Comparison of ENCODE assay signal across 10 cellular contexts in the genomic region with DNA sequence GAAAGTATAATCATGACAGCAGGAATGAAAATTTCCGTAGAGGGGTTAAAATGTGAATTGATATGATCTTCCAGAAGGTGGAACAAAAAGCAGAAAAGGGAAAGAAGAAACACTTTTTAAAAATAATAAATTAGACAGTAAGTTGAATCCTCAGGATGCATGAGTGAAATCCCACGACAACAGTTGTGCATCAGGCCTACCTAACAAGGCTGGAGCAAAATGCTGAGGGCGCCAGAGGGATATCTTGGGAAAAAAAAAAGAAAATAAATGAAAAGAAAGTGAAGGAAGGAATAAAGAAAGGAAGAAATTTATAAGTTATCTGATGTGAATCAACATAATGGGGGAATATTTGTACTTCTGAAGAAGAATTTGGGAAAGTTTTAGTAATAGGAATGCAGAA. TPM values are rescaled to one million over a fixed set of nuclear protein-coding genes. Genes with fewer than 3 reads are reported as not detected.
DNase-seq lines count a peak whose midpoint lies in the region; ATAC-seq and TF ChIP-seq lines count a peak whose summit lies in the region.
"Had no signal": no experiment of that assay in that cellular context is flagged by ENCODE, and none has a peak within 500 bp of the region (broad histone marks: within the 10 kb centered on the region; RNA-seq: fewer than 3 reads in every experiment).

No MANE protein-coding gene starts in this region.

- no peaks in the 10 kb centered on the region for H3K36me3 Mint-ChIP-seq in activated T-cell treated with anti-CD3 and anti-CD28 coated beads, Interleukin-2, amount 50 U/mL, for 4 hours (ENCODE audit: insufficient read depth)
- no peaks in the 10 kb centered on the region for H3K36me3 Mint-ChIP-seq in activated T-helper 17 cell treated with anti-CD3 and anti-CD28 coated beads, Interleukin-2, amount 50 U/mL, for 72 hours (ENCODE audit: low read depth)

- no peaks in the 10 kb centered on the region for H3K9me3 ChIP-seq in right lobe of liver
- H3K9me3 ChIP-seq in suprapubic skin, result no peaks in the 10 kb centered on the region

- peaks cover 17% of the 10 kb centered on the region for H3K4me1 Mint-ChIP-seq in activated T-cell treated with anti-CD3 and anti-CD28 coated beads, Interleukin-2, amount 50 U/mL, for 4 hours (ENCODE audit: low read depth)
- H3K4me1 Mint-ChIP-seq in activated T-helper 17 cell treated with anti-CD3 and anti-CD28 coated beads, Interleukin-2, amount 50 U/mL, for 72 hours, result peaks cover 25% of the 10 kb centered on the region

- H3K9me3 Mint-ChIP-seq in activated T-cell treated with anti-CD3 and anti-CD28 coated beads, Interleukin-2, amount 50 U/mL, for 4 hours, result no peaks in the 10 kb centered on the region
- H3K9me3 Mint-ChIP-seq in activated T-helper 17 cell treated with anti-CD3 and anti-CD28 coated beads, Interleukin-2, amount 50 U/mL, for 72 hours, result peaks cover 6% of the 10 kb centered on the region

- H3K36me3 ChIP-seq in right lobe of liver (no peaks in the 10 kb centered on the region), suprapubic skin (no peaks in the 10 kb centered on the region)

- intact Hi-C loops in right lobe of liver (cut with DNase I), result no loop called here

- no peaks in the 10 kb centered on the region for H3K27me3 Mint-ChIP-seq in activated T-cell treated with anti-CD3 and anti-CD28 coated beads, Interleukin-2, amount 50 U/mL, for 4 hours (ENCODE audit: low read depth)
- H3K27me3 Mint-ChIP-seq in activated T-helper 17 cell treated with anti-CD3 and anti-CD28 coated beads, Interleukin-2, amount 50 U/mL, for 72 hours, result no peaks in the 10 kb centered on the region

- H3K4me3 Mint-ChIP-seq in activated T-cell treated with anti-CD3 and anti-CD28 coated beads, Interleukin-2, amount 50 U/mL, for 4 hours, result peak overlapping the region; percentile 88
- peak overlapping the region; percentile 91 for H3K4me3 Mint-ChIP-seq in activated T-helper 17 cell treated with anti-CD3 and anti-CD28 coated beads, Interleukin-2, amount 50 U/mL, for 72 hours

- no peak for DNase-seq in activated T-cell treated with anti-CD3 and anti-CD28 coated beads, Interleukin-2, amount 50 U/mL, for 4 hours
- DNase-seq in activated T-cell treated with anti-CD3 and anti-CD28 coated beads for 4 hours (no peak), right lobe of liver (no peak), suprapubic skin (ENCODE audit: low spot score in 2 of 2) (no peak), NOMO-1 (lab: John Stamatoyannopoulos, UW; ENCODE audit: unreplicated experiment in 2 of 2) (no peak), KG1 (lab: John Stamatoyannopoulos, UW) (no peak)

- H3K27me3 ChIP-seq in right lobe of liver (no peaks in the 10 kb centered on the region), suprapubic skin (no peaks in the 10 kb centered on the region)

- H3K27ac Mint-ChIP-seq in activated T-helper 17 cell treated with anti-CD3 and anti-CD28 coated beads, Interleukin-2, amount 50 U/mL, for 72 hours, result peak overlapping the region; percentile 89

- ATAC-seq in activated T-cell treated with anti-CD3 and anti-CD28 coated beads, Interleukin-2, amount 50 U/mL, for 4 hours, result no peak
- no peak for ATAC-seq in activated T-helper 17 cell treated with anti-CD3 and anti-CD28 coated beads, Interleukin-2, amount 50 U/mL, for 72 hours (replicated peaks)
- ATAC-seq in right lobe of liver (no peak), HG03095 (IDR thresholded peaks at IDR 0.05; ENCODE audit: unreplicated experiment) (no peak)

- H3K4me1 ChIP-seq in right lobe of liver, result peaks cover 0 to 3% (median 0%) of the 10 kb centered on the region in 4 donors
- peaks cover 9% of the 10 kb centered on the region for H3K4me1 ChIP-seq in suprapubic skin

- TF ChIP-seq CTCF in right lobe of liver (IDR thresholded peaks at IDR 0.05), result no peak
- no peak for TF ChIP-seq CTCF in suprapubic skin (IDR thresholded peaks at IDR 0.05)

- WGBS in right lobe of liver (ENCODE audit: insufficient coverage, low coverage, low lambda C conversion rate, missing lambda C conversion rate), result 64% methylated on average over 3 of the region's 3 CpGs
- 79% methylated on average over 3 of the region's 3 CpGs for WGBS in suprapubic skin

- TF ChIP-seq POLR2A in right lobe of liver (IDR thresholded peaks at IDR 0.05), result no peak
- no peak for TF ChIP-seq POLR2A in suprapubic skin (IDR thresholded peaks at IDR 0.05)

- no peak for TF ChIP-seq EP300 in suprapubic skin (IDR thresholded peaks at IDR 0.05)

- H3K27ac ChIP-seq in right lobe of liver (peak overlapping the region in 2 of 3 donors; percentile 43 to 48), suprapubic skin (peak overlapping the region; percentile 50)
- H3K27ac ChIP-seq: C4-2B, VCaP had no signal

- peak overlapping the region; percentile 48 to 69 (median 57) for H3K4me3 ChIP-seq in right lobe of liver
- peak overlapping the region; percentile 51 for H3K4me3 ChIP-seq in suprapubic skin

RNA-seq across cellular contexts. Expression of gene HUS1, which starts 13.0 kb away (rescaled TPM):
- 10 to 100 TPM; 48.9 to 55.3 (median 54.8) TPM for total RNA-seq in activated T-cell treated with anti-CD3 and anti-CD28 coated beads, Interleukin-2, amount 50 U/mL, for 4 hours
- 10 to 100 TPM; 50.0 to 59.7 TPM for total RNA-seq in activated T-helper 17 cell treated with anti-CD3 and anti-CD28 coated beads, Interleukin-2, amount 50 U/mL, for 72 hours
- 10 to 100 TPM; 16.1 to 40.5 (median 25.5) TPM for total RNA-seq in right lobe of liver
- total RNA-seq in suprapubic skin, result 10 to 100 TPM; 14.4 to 56.2 (median 21.5) TPM

RNA-seq across cellular contexts. Expression of gene SUN3, which starts 36.5 kb away (rescaled TPM):
- not detected for total RNA-seq in activated T-cell treated with anti-CD3 and anti-CD28 coated beads, Interleukin-2, amount 50 U/mL, for 4 hours
- under 1 TPM in 1 of 2 donors, not detected in 1; 0.50 TPM for total RNA-seq in activated T-helper 17 cell treated with anti-CD3 and anti-CD28 coated beads, Interleukin-2, amount 50 U/mL, for 72 hours
- total RNA-seq in right lobe of liver (not detected), suprapubic skin (not detected)

RNA-seq across cellular contexts. Expression of gene C7orf57, which starts 42.9 kb away (rescaled TPM):
- total RNA-seq in activated T-cell treated with anti-CD3 and anti-CD28 coated beads, Interleukin-2, amount 50 U/mL, for 4 hours, result under 1 TPM; 0.15 to 0.45 (median 0.16) TPM
- total RNA-seq in activated T-helper 17 cell treated with anti-CD3 and anti-CD28 coated beads, Interleukin-2, amount 50 U/mL, for 72 hours, result under 1 TPM; 0.32 to 0.95 TPM
- not detected for total RNA-seq in right lobe of liver
- not detected for total RNA-seq in suprapubic skin

RNA-seq across cellular contexts. Expression of gene PKD1L1, which starts 44.2 kb away (rescaled TPM):
- under 1 TPM; 0.08 to 0.29 (median 0.18) TPM for total RNA-seq in activated T-cell treated with anti-CD3 and anti-CD28 coated beads, Interleukin-2, amount 50 U/mL, for 4 hours
- under 1 TPM; 0.16 to 0.61 TPM for total RNA-seq in activated T-helper 17 cell treated with anti-CD3 and anti-CD28 coated beads, Interleukin-2, amount 50 U/mL, for 72 hours
- total RNA-seq in right lobe of liver (1 to 10 TPM in 1 of 6 experiments, under 1 TPM in 4, not detected in 1; 0.13 to 1.4 (median 0.51) TPM), suprapubic skin (1 to 10 TPM in 1 of 4 donors, under 1 TPM in 1, not detected in 2; 0.11 to 2.6 TPM)
